ENCODE assay signal across 24 cellular contexts in the genomic region with DNA sequence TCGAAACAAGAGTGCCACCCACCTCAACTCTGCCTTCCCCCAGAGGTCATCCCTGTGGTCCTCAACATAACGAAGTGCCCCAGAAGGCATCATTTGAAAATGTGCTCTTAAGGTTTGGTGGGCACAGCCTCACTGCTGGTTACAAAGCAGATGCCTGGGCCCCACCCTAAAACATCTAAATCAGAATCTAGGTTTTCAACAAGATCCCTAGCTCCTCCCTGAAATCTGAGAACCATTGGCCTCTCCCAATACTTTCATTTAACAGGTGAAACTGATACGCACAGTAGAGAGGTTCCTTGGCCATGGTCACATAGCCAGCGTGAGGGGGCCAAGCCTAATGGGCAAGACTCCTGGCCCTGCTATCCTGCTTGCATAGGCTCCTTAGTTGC.
"Had no signal": no experiment of that assay in that cellular context is flagged by ENCODE, and none has a peak within 500 bp of the region (broad histone marks: within the 10 kb centered on the region; RNA-seq: fewer than 3 reads in every experiment).

No MANE protein-coding gene starts in this region.

- H3K27me3 ChIP-seq: adrenal gland, breast epithelium, colonic mucosa, MG63 had no signal

- H3K27ac Mint-ChIP-seq: activated naive CD8-positive, alpha-beta T cell treated with anti-CD3 and anti-CD28 coated beads, Interleukin-2, amount 10 ng/mL, durations not matched to agents 7 days and 5 days; activated T-cell treated with anti-CD3 and anti-CD28 coated beads, Interleukin-2, amount 50 U/mL, for 72 hours; activated T-helper 2 cell treated with anti-CD3 and anti-CD28 coated beads, Interferon-gamma antibody, Interleukin-2, Interleukin-4, amounts not matched to agents 10 μg/mL and 5 μg/mL and 100 μg/mL, durations not matched to agents 14 hours and 24 hours and 36 hours; T-helper 1 cell treated with Interleukin-12 subunit alpha and Interleukin-12 subunit beta and Interleukin-4 antibody, amounts not matched to agents 30 μg/mL and 1 μg/mL, for 36 hours had no signal

- H3K27me3 Mint-ChIP-seq: activated CD8-positive, alpha-beta T cell treated with anti-CD3 and anti-CD28 coated beads for 36 hours; activated naive CD8-positive, alpha-beta T cell treated with anti-CD3 and anti-CD28 coated beads, Interleukin-2, amount 10 ng/mL, durations not matched to agents 7 days and 5 days had no signal

- ATAC-seq: activated CD4-positive, CD25-positive, alpha-beta regulatory T cell treated with anti-CD3 and anti-CD28 coated beads, Interleukin-2, amount 50 U/mL, for 24 hours; activated T-cell treated with anti-CD3 and anti-CD28 coated beads, Interleukin-2, amount 50 U/mL, for 72 hours; PC-3 had no signal

- H3K36me3 ChIP-seq: adrenal gland, breast epithelium, colonic mucosa, MG63 had no signal

- H3K36me3 Mint-ChIP-seq: activated naive CD8-positive, alpha-beta T cell treated with anti-CD3 and anti-CD28 coated beads, Interleukin-2, amount 10 ng/mL, durations not matched to agents 7 days and 5 days had no signal

- H3K9me3 ChIP-seq: adrenal gland, breast epithelium, colonic mucosa, MG63 had no signal

- H3K27ac ChIP-seq: adrenal gland, breast epithelium, colonic mucosa had no signal

- H3K4me3 ChIP-seq: adrenal gland, breast epithelium, colonic mucosa, MG63 had no signal

- DNase-seq: activated CD4-positive, alpha-beta T cell treated with anti-CD3 and anti-CD28 coated beads for 4 hours; activated CD8-positive, alpha-beta memory T cell treated with anti-CD3 and anti-CD28 coated beads, Interleukin-2, amount 50 U/mL, for 4 hours; activated CD8-positive, alpha-beta T cell treated with anti-CD3 and anti-CD28 coated beads for 36 hours; activated naive CD4-positive, alpha-beta T cell treated with anti-CD3 and anti-CD28 coated beads, Interleukin-2, amount 50 U/mL, for 16 hours; activated naive CD8-positive, alpha-beta T cell treated with anti-CD3 and anti-CD28 coated beads, Interleukin-2, amount 10 ng/mL, durations not matched to agents 7 days and 5 days; activated T-cell treated with anti-CD3 and anti-CD28 coated beads, Interleukin-2, amount 50 U/mL, for 72 hours; adrenal gland; anterior cingulate cortex; caudate nucleus; colonic mucosa; KBM-7; MG63; NCI-H1417 treated with DMSO at 0.1 percent for 48 hours; NCI-H187 treated with DMSO at 0.1 percent for 48 hours; NCI-H2081 treated with DMSO at 0.1 percent for 48 hours; NCI-H226; NCI-H526; NK-92 treated with Interleukin-12 subunit alpha and Interleukin-12 subunit beta, amount 100 ng/mL, for 24 hours; PC-3; SHP77 treated with DMSO at 0.1 percent for 48 hours had no signal

- H3K9me3 Mint-ChIP-seq: activated CD8-positive, alpha-beta T cell treated with anti-CD3 and anti-CD28 coated beads for 36 hours; activated T-cell treated with anti-CD3 and anti-CD28 coated beads, Interleukin-2, amount 50 U/mL, for 72 hours; activated T-helper 2 cell treated with anti-CD3 and anti-CD28 coated beads, Interferon-gamma antibody, Interleukin-2, Interleukin-4, amounts not matched to agents 10 μg/mL and 5 μg/mL and 100 μg/mL, durations not matched to agents 14 hours and 24 hours and 36 hours had no signal

- H3K4me1 ChIP-seq: adrenal gland, breast epithelium, colonic mucosa had no signal

- H3K4me3 Mint-ChIP-seq: activated CD8-positive, alpha-beta T cell treated with anti-CD3 and anti-CD28 coated beads for 36 hours; activated naive CD8-positive, alpha-beta T cell treated with anti-CD3 and anti-CD28 coated beads, Interleukin-2, amount 10 ng/mL, durations not matched to agents 7 days and 5 days; T-helper 1 cell treated with Interleukin-12 subunit alpha and Interleukin-12 subunit beta and Interleukin-4 antibody, amounts not matched to agents 30 μg/mL and 1 μg/mL, for 36 hours had no signal
